Comparison of ENCODE assay signal across 24 cellular contexts in genomic region chr3:22587446-22587845, GRCh38.
"Had no signal": no experiment of that assay in that cellular context is flagged by ENCODE, and none has a peak within 500 bp of the region (broad histone marks: within the 10 kb centered on the region; RNA-seq: fewer than 3 reads in every experiment).

No MANE protein-coding gene starts in this region.

- H3K27ac Mint-ChIP-seq: activated CD8-positive, alpha-beta T cell treated with anti-CD3 and anti-CD28 coated beads, Interleukin-2, amount 10 ng/mL, durations not matched to agents 7 days and 5 days; activated naive CD8-positive, alpha-beta T cell treated with anti-CD3 and anti-CD28 coated beads, Interleukin-2, amount 10 ng/mL, durations not matched to agents 7 days and 5 days had no signal

- H3K27me3 ChIP-seq: adrenal gland, Peyer's patch, SJCRH30 had no signal

- H3K27ac ChIP-seq: adrenal gland, Peyer's patch, RWPE1, SJCRH30 had no signal

- H3K9me3 ChIP-seq: adrenal gland, SJCRH30, SK-N-SH had no signal

- H3K27me3 Mint-ChIP-seq: activated naive CD8-positive, alpha-beta T cell treated with anti-CD3 and anti-CD28 coated beads, Interleukin-2, amount 10 ng/mL, durations not matched to agents 7 days and 5 days had no signal

- FAIRE-seq: colon had no signal

- H3K4me1 ChIP-seq: adrenal gland, Peyer's patch, SJCRH30 had no signal

- H3K9ac ChIP-seq: SK-N-SH had no signal

- H3K9me3 Mint-ChIP-seq: activated naive CD8-positive, alpha-beta T cell treated with anti-CD3 and anti-CD28 coated beads, Interleukin-2, amount 10 ng/mL, durations not matched to agents 7 days and 5 days had no signal

- H3K4me3 ChIP-seq: adrenal gland, Peyer's patch, SJCRH30 had no signal

- H3K36me3 ChIP-seq: adrenal gland, Peyer's patch, SJCRH30 had no signal

- H3K36me3 Mint-ChIP-seq: activated naive CD8-positive, alpha-beta T cell treated with anti-CD3 and anti-CD28 coated beads, Interleukin-2, amount 10 ng/mL, durations not matched to agents 7 days and 5 days had no signal

- DNase-seq: activated CD4-positive, alpha-beta T cell treated with anti-CD3 and anti-CD28 coated beads for 48 hours; activated CD4-positive, alpha-beta T cell treated with anti-CD3 and anti-CD28 coated beads, Interleukin-2, amount 50 U/mL, for 4 hours; activated CD4-positive, CD25-positive, alpha-beta regulatory T cell treated with anti-CD3 and anti-CD28 coated beads, Interleukin-2, amount 50 U/mL, for 72 hours; activated CD8-positive, alpha-beta memory T cell treated with anti-CD3 and anti-CD28 coated beads, Interleukin-2, amount 50 U/mL, for 48 hours; activated CD8-positive, alpha-beta T cell treated with anti-CD3 and anti-CD28 coated beads, Interleukin-2, amount 10 ng/mL, durations not matched to agents 7 days and 5 days; activated naive CD4-positive, alpha-beta T cell treated with anti-CD3 and anti-CD28 coated beads, Interleukin-2, amount 50 U/mL, for 16 hours; activated naive CD8-positive, alpha-beta T cell treated with anti-CD3 and anti-CD28 coated beads, Interleukin-2, amount 10 ng/mL, durations not matched to agents 7 days and 5 days; activated T-cell treated with anti-CD3 and anti-CD28 coated beads, Interleukin-2, amount 50 U/mL, for 1 hour; adrenal gland; anterior cingulate cortex; cerebellar nuclear complex; NCI-H1048; NCI-H1417 treated with DMSO at 0.1 percent for 48 hours; NCI-H1694; NCI-H2029; NCI-H2107; NCI-H510A treated with DMSO at 0.1 percent for 48 hours; Peyer's patch; Right ventricle myocardium superior; SJCRH30; SK-N-SH; T-helper 1 cell had no signal

- ATAC-seq: activated CD8-positive, alpha-beta T cell treated with anti-CD3 and anti-CD28 coated beads, Interleukin-2, amount 10 ng/mL, durations not matched to agents 7 days and 5 days had no signal

- H3K4me3 Mint-ChIP-seq: activated CD8-positive, alpha-beta T cell treated with anti-CD3 and anti-CD28 coated beads, Interleukin-2, amount 10 ng/mL, durations not matched to agents 7 days and 5 days; activated naive CD8-positive, alpha-beta T cell treated with anti-CD3 and anti-CD28 coated beads, Interleukin-2, amount 10 ng/mL, durations not matched to agents 7 days and 5 days had no signal

- H3K4me2 ChIP-seq: SK-N-SH had no signal

- H3K4me1 Mint-ChIP-seq: activated naive CD8-positive, alpha-beta T cell treated with anti-CD3 and anti-CD28 coated beads, Interleukin-2, amount 10 ng/mL, durations not matched to agents 7 days and 5 days had no signal
